Comparison of ENCODE assay signal across 1 cellular context in the genomic region with DNA sequence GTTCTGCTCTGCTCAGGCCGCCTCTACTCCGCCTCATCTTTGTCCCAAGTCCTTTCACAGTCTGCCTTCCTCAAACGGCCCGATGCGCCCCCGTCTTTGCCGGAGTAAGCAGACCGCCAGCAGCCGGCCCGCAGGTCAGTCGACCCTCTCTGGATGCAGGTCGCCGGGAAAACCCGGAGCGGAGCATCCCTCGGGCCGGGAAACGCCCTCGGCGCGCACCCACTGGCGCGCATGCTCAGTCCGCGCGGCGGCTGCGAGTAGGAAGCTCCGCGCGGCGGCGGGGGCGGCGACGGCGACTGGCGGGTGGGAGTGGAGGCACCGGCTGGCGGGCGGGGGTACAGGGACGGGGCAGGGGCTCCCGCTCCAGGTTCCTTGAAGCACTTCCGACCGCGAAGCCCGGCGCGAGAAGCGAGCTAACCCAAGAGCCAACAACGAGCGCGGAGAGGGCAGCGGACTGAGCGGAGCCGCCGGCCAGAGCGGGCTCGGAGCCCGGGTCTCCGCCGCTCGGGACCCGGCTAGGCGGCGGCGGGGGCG.
TF ChIP-seq lines count a peak whose summit lies in the region.

Gene LRRC1, plus strand, starts transcription at position 286 of the 534 bp plus-strand sequence. CDS start 252 bp downstream, outside the sequence.

TF ChIP-seq in HEK293, 187 proteins besides CTCF, POLR2A, EP300 and RAD21 (continued from another document):
- TF ChIP-seq ZNF133 (tag by site-specific recombination; IDR thresholded peaks at IDR 0.05) (no peak), ZNF792 (tag by site-specific recombination; IDR thresholded peaks at IDR 0.05) (no peak), ZNF2 (tag by site-specific recombination; IDR thresholded peaks at IDR 0.05) (no peak; the same call in 1 of the 2 replicates), ZNF146 (tag by site-specific recombination; IDR thresholded peaks at IDR 0.05) (no peak), ZNF423 (tag by site-specific recombination; IDR thresholded peaks at IDR 0.05) (no peak), ZNF184 (tag by site-specific recombination; IDR thresholded peaks at IDR 0.05) (no peak), ZNF391 (tag by site-specific recombination; IDR thresholded peaks at IDR 0.05; ENCODE audit: borderline replicate concordance, low read depth) (no peak), ZFP3 (tag by site-specific recombination; IDR thresholded peaks at IDR 0.05; ENCODE audit: low read depth) (no peak), ZNF37A (tag by site-specific recombination; IDR thresholded peaks at IDR 0.05) (no peak), MEIS1 (CRISPR knock-in tag; IDR thresholded peaks at IDR 0.05; ENCODE audit: borderline replicate concordance) (0 out of 2 replicates have a peak, but pooled peaks have one; percentile 33), ZNF121 (tag by site-specific recombination; IDR thresholded peaks at IDR 0.05) (no peak), KLF8 (tag by site-specific recombination; IDR thresholded peaks at IDR 0.05) (peak; percentile 88), OVOL3 (tag by site-specific recombination; IDR thresholded peaks at IDR 0.05) (no peak), GFI1B (tag by site-specific recombination; IDR thresholded peaks at IDR 0.05) (no peak)
- TF ChIP-seq, protein P1, sequence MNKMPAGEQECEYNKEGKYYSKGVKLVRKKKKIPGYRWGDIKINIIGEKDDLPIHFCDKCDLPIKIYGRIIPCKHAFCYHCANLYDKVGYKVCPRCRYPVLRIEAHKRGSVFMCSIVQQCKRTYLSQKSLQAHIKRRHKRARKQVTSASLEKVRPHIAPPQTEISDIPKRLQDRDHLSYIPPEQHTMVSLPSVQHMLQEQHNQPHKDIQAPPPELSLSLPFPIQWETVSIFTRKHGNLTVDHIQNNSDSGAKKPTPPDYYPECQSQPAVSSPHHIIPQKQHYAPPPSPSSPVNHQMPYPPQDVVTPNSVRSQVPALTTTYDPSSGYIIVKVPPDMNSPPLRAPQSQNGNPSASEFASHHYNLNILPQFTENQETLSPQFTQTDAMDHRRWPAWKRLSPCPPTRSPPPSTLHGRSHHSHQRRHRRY (tag by site-specific recombination; IDR thresholded peaks at IDR 0.05) = no peak
- TF ChIP-seq, protein P2, sequence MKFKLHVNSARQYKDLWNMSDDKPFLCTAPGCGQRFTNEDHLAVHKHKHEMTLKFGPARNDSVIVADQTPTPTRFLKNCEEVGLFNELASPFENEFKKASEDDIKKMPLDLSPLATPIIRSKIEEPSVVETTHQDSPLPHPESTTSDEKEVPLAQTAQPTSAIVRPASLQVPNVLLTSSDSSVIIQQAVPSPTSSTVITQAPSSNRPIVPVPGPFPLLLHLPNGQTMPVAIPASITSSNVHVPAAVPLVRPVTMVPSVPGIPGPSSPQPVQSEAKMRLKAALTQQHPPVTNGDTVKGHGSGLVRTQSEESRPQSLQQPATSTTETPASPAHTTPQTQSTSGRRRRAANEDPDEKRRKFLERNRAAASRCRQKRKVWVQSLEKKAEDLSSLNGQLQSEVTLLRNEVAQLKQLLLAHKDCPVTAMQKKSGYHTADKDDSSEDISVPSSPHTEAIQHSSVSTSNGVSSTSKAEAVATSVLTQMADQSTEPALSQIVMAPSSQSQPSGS (tag by site-specific recombination; IDR thresholded peaks at IDR 0.05; ENCODE audit: low read depth) = no peak
- TF ChIP-seq, protein P3, sequence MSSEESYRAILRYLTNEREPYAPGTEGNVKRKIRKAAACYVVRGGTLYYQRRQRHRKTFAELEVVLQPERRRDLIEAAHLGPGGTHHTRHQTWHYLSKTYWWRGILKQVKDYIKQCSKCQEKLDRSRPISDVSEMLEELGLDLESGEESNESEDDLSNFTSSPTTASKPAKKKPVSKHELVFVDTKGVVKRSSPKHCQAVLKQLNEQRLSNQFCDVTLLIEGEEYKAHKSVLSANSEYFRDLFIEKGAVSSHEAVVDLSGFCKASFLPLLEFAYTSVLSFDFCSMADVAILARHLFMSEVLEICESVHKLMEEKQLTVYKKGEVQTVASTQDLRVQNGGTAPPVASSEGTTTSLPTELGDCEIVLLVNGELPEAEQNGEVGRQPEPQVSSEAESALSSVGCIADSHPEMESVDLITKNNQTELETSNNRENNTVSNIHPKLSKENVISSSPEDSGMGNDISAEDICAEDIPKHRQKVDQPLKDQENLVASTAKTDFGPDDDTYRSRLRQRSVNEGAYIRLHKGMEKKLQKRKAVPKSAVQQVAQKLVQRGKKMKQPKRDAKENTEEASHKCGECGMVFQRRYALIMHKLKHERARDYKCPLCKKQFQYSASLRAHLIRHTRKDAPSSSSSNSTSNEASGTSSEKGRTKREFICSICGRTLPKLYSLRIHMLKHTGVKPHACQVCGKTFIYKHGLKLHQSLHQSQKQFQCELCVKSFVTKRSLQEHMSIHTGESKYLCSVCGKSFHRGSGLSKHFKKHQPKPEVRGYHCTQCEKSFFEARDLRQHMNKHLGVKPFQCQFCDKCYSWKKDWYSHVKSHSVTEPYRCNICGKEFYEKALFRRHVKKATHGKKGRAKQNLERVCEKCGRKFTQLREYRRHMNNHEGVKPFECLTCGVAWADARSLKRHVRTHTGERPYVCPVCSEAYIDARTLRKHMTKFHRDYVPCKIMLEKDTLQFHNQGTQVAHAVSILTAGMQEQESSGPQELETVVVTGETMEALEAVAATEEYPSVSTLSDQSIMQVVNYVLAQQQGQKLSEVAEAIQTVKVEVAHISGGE (tag by site-specific recombination; conservative IDR thresholded peaks at IDR 0.05; ENCODE audit: low read depth) = no peak; the same call in 1 of the 2 replicates
TF ChIP-seq in HEK293: peak in this region for 47.
